In the genomic region with DNA sequence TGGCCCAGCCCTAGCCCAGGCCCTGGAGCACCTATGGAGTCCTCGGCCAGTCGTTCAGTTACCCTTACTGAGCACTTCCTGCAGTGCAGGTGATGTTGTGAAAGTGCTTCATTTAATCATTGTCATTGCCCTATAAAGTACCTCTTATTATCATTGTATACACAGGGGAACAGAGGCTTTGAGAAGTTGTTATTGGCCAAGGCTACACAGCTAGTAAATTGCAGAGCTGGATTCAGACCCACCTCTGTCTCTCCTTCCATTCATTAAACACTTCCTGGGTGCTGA, we compare ENCODE assay signal across 17 cellular contexts. TPM values are rescaled to one million over a fixed set of nuclear protein-coding genes. Genes with fewer than 3 reads are reported as not detected.
DNase-seq lines count a peak whose midpoint lies in the region; ATAC-seq, FAIRE-seq and TF ChIP-seq lines count a peak whose summit lies in the region.
"Had no signal": no experiment of that assay in that cellular context is flagged by ENCODE, and none has a peak within 500 bp of the region (broad histone marks: within the 10 kb centered on the region; RNA-seq: fewer than 3 reads in every experiment).

No MANE protein-coding gene starts in this region.

- H3K9ac ChIP-seq in HepG2 (ENCODE audit: insufficient read depth, low read depth, low read length): no peak overlapping the region
- H3K9ac ChIP-seq: parathyroid adenoma had no signal

- intact Hi-C loops in HepG2 (cut with micrococcal nuclease; ENCODE audit: unreplicated experiment): no loop called here
- intact Hi-C loops in right lobe of liver (cut with DNase I): no loop called here
- intact Hi-C loops in sciatic nerve (cut with DNase I): no loop called here

- BruUV-seq in HepG2 (replicated peaks; lab: Mats Ljungman, UMichigan): no TSS peak

- CTCF ChIA-PET in HepG2 (lab: Yijun Ruan, JAX; ENCODE audit: low intra/inter-chr PET ratio, low total read pairs): no interaction called here

- H3K36me3 Mint-ChIP-seq in activated naive CD8-positive, alpha-beta T cell treated with anti-CD3 and anti-CD28 coated beads, Interleukin-2, amount 50 U/mL, for 24 hours (ENCODE audit: low read depth): peaks cover 45% of the 10 kb centered on the region

- no peak for DNase-seq in HepG2 (ENCODE audit: low spot score)
- DNase-seq in right lobe of liver: no peak
- DNase-seq in NCI-H2029 (lab: John Stamatoyannopoulos, UW): peak; percentile 93
- no peak for DNase-seq in activated naive CD8-positive, alpha-beta T cell treated with anti-CD3 and anti-CD28 coated beads, Interleukin-2, amount 50 U/mL, for 24 hours
- no peak for DNase-seq in sciatic nerve (ENCODE audit: low spot score)
- DNase-seq in H4 (ENCODE audit: low spot score): no peak
- DNase-seq in EL: no peak
- DNase-seq: activated CD4-positive, alpha-beta T cell treated with anti-CD3 and anti-CD28 coated beads, Interleukin-2, amount 50 U/mL, for 48 hours; activated naive CD4-positive, alpha-beta T cell; foreskin melanocyte; GDM1; NCI-H146; SIG-M5 had no signal

- peaks cover 20 to 49% of the 10 kb centered on the region in 2 experiments for H3K36me3 ChIP-seq in HepG2 (replicated peaks in 1 of 2; ENCODE audit: control insufficient read depth in 1 of 2, insufficient read depth in 2 of 2, low read length in 2 of 2)
- H3K36me3 ChIP-seq in right lobe of liver: peaks cover 7 to 48% (median 20%) of the 10 kb centered on the region in 4 donors

- H3K4me3 Mint-ChIP-seq in activated naive CD8-positive, alpha-beta T cell treated with anti-CD3 and anti-CD28 coated beads, Interleukin-2, amount 50 U/mL, for 24 hours: no peak overlapping the region

- peak overlapping the region; percentile 52 for H3K27ac Mint-ChIP-seq in activated naive CD8-positive, alpha-beta T cell treated with anti-CD3 and anti-CD28 coated beads, Interleukin-2, amount 50 U/mL, for 24 hours

- no peak overlapping the region for H2AFZ ChIP-seq in HepG2 (ENCODE audit: low read length)
- H2AFZ ChIP-seq: parathyroid adenoma had no signal

- H3K4me1 Mint-ChIP-seq in activated naive CD8-positive, alpha-beta T cell treated with anti-CD3 and anti-CD28 coated beads, Interleukin-2, amount 50 U/mL, for 24 hours: peaks cover 10% of the 10 kb centered on the region

- no peaks in the 10 kb centered on the region for H3K79me2 ChIP-seq in HepG2 (ENCODE audit: insufficient read depth, low read length)
- H3K79me2 ChIP-seq: parathyroid adenoma had no signal

- H3K4me1 ChIP-seq in HepG2 (ENCODE audit: insufficient read depth, low read length) (0 out of 2 replicates have a peak, but pooled peaks cover 2% of the 10 kb centered on the region), right lobe of liver (no peaks in the 10 kb centered on the region)
- H3K4me1 ChIP-seq: parathyroid adenoma had no signal

- no peak for TF ChIP-seq POLR2A in HepG2 (IDR thresholded peaks at IDR 0.05; ENCODE audit: insufficient read depth in 1 of 2, low read depth in 2 of 2, low read length in 2 of 2)
- no peak for TF ChIP-seq POLR2A in right lobe of liver (IDR thresholded peaks at IDR 0.05)

- no peak for TF ChIP-seq EP300 in HepG2 (IDR thresholded peaks at IDR 0.05; ENCODE audit: low read depth in 2 of 2, low read length in 2 of 2)
- no peak for TF ChIP-seq EP300 in HepG2 (CRISPR knock-in tag; IDR thresholded peaks at IDR 0.05; ENCODE audit: borderline replicate concordance)

- POLR2A ChIA-PET in HepG2 (lab: Yijun Ruan, JAX): interaction anchor here (0.9 to 3.2 kb wide), 3 partner anchors 8 to 15 kb away, joined by 3 to 17 read pairs (median 10); partner anchors contain the start of gene RPL32

- H3K4me2 ChIP-seq in HepG2 (ENCODE audit: low read depth, low read length): no peak overlapping the region

- no peaks in the 10 kb centered on the region for H3K27me3 Mint-ChIP-seq in activated naive CD8-positive, alpha-beta T cell treated with anti-CD3 and anti-CD28 coated beads, Interleukin-2, amount 50 U/mL, for 24 hours

- peaks cover 3% of the 10 kb centered on the region for H4K20me1 ChIP-seq in HepG2 (ENCODE audit: insufficient read depth, low read length)

- TF ChIP-seq RAD21 in HepG2 (CRISPR knock-in tag; IDR thresholded peaks at IDR 0.05): no peak

- ATAC-seq in HepG2: no peak
- no peak for ATAC-seq in right lobe of liver
- ATAC-seq in activated naive CD8-positive, alpha-beta T cell treated with anti-CD3 and anti-CD28 coated beads, Interleukin-2, amount 50 U/mL, for 24 hours: no peak
- ATAC-seq in sciatic nerve: no peak
- no peak for ATAC-seq in GM19395 (IDR thresholded peaks at IDR 0.05; ENCODE audit: unreplicated experiment)

- no peaks in the 10 kb centered on the region for H3K9me3 ChIP-seq in HepG2 (ENCODE audit: low read length)
- no peaks in the 10 kb centered on the region for H3K9me3 ChIP-seq in right lobe of liver
- H3K9me3 ChIP-seq: thoracic aorta had no signal

- WGBS in HepG2 (ENCODE audit: low lambda C conversion rate): 100% methylated on average over 2 of the region's 2 CpGs
- no CpG with 5 or more reads among the region's 2 CpGs for WGBS in right lobe of liver (ENCODE audit: insufficient coverage, low coverage, low lambda C conversion rate, missing lambda C conversion rate)

- no peak for FAIRE-seq in HepG2 (lab: Jason Lieb, UNC)
- FAIRE-seq: GM18507 had no signal

- no peaks in the 10 kb centered on the region; a peak in 1 of 5 replicates for H3K27me3 ChIP-seq in HepG2 (ENCODE audit: control insufficient read depth in 1 of 2, insufficient read depth in 2 of 2, low read length in 2 of 2)
- H3K27me3 ChIP-seq in right lobe of liver: no peaks in the 10 kb centered on the region

- in situ Hi-C loops in HepG2 (cut with HindIII; ENCODE audit: extremely low pct_ligation_motif_present, low pct_unique_long_range_greater_than_20kb): no loop called here

- H3K4me3 ChIP-seq in HepG2 (replicated peaks in 1 of 3; ENCODE audit: insufficient read depth in 1 of 3, low read depth in 2 of 3, low read length in 3 of 3) (no peak overlapping the region), right lobe of liver (no peak overlapping the region)
- H3K4me3 ChIP-seq: thoracic aorta had no signal

- H3K9me3 Mint-ChIP-seq in activated naive CD8-positive, alpha-beta T cell treated with anti-CD3 and anti-CD28 coated beads, Interleukin-2, amount 50 U/mL, for 24 hours: no peaks in the 10 kb centered on the region

- H3K27ac ChIP-seq in HepG2 (ENCODE audit: extremely low read length, insufficient read depth, low read length): no peak overlapping the region
- no peak overlapping the region for H3K27ac ChIP-seq in right lobe of liver
- H3K27ac ChIP-seq: parathyroid adenoma, thoracic aorta had no signal

- TF ChIP-seq CTCF in HepG2 (CRISPR knock-in tag; IDR thresholded peaks at IDR 0.05) (no peak), right lobe of liver (IDR thresholded peaks at IDR 0.05) (no peak)

RNA-seq across cellular contexts. Expression of gene RPL32, which starts 9.8 kb away (rescaled TPM):
- total RNA-seq in HepG2 (2016; rRNA removed; fragmentation: Illumina TruSeq; extraction: Trizol) (1,781 and 2,179 TPM in 2 replicates), right lobe of liver (100 to 1,000 TPM; 322 to 555 (median 472) TPM), sciatic nerve (1,417 TPM)
- 3,269 and 3,354 TPM in 2 replicates for total RNA-seq in HepG2 (2016; cell fraction: cytosol; rRNA removed; fragmentation: Illumina TruSeq; extraction: Trizol; ENCODE audit: low read depth)
- 1,702 and 2,262 TPM in 2 replicates for total RNA-seq in HepG2 (2016; cell fraction: insoluble cytoplasmic fraction; rRNA removed; fragmentation: Illumina TruSeq; extraction: Trizol)
- 4,253 and 4,526 TPM in 2 replicates for total RNA-seq in HepG2 (2016; cell fraction: membrane; rRNA removed; fragmentation: Illumina TruSeq; extraction: Trizol)
- total RNA-seq in HepG2 (2016; cell fraction: nucleus; rRNA removed; fragmentation: Illumina TruSeq; extraction: Trizol): 560 and 609 TPM in 2 replicates
- 2,268 and 2,401 TPM in 2 replicates for polyA plus RNA-seq in HepG2 (2011; rRNA removed)
- 1,778 and 1,795 TPM in 2 replicates for polyA plus RNA-seq in HepG2 (2011; cell fraction: cytosol; rRNA removed)
- 459 and 538 TPM in 2 replicates for polyA plus RNA-seq in HepG2 (2011; cell fraction: nucleus; rRNA removed)
- 2,727 and 3,505 TPM in 2 replicates for polyA plus RNA-seq in HepG2 (2012)
- polyA plus RNA-seq in HepG2 (2016; cell fraction: cytosol; fragmentation: Illumina TruSeq; extraction: Trizol; ENCODE audit: low read depth): 4,453 and 4,819 TPM in 2 replicates
- 2,446 and 2,535 TPM in 2 replicates for polyA plus RNA-seq in HepG2 (2016; cell fraction: insoluble cytoplasmic fraction; fragmentation: Illumina TruSeq; extraction: Trizol; ENCODE audit: low read depth)
- 4,866 and 4,953 TPM in 2 replicates for polyA plus RNA-seq in HepG2 (2016; cell fraction: membrane; fragmentation: Illumina TruSeq; extraction: Trizol; ENCODE audit: low read depth)
- 1,119 and 1,145 TPM in 2 replicates for polyA plus RNA-seq in HepG2 (2016; cell fraction: nucleus; fragmentation: Illumina TruSeq; extraction: Trizol; ENCODE audit: insufficient read depth, low read depth)
- 371 and 1,174 TPM in 2 replicates for polyA minus RNA-seq in HepG2 (2011; rRNA and poly(A)+ RNA removed; ENCODE audit: low replicate concordance)
- 694 and 812 TPM in 2 replicates for polyA minus RNA-seq in HepG2 (2011; cell fraction: cytosol; rRNA and poly(A)+ RNA removed)
- polyA minus RNA-seq in HepG2 (2011; cell fraction: nucleus; rRNA and poly(A)+ RNA removed): 216 and 257 TPM in 2 replicates
- 1,359 and 1,427 TPM in 2 replicates for total RNA-seq in H4 (2014; rRNA removed; shearing (Covaris generic))

RNA-seq across cellular contexts. Expression of gene CAND2, which starts 35.0 kb away (rescaled TPM):
- total RNA-seq in HepG2 (2016; rRNA removed; fragmentation: Illumina TruSeq; extraction: Trizol) (not detected in 2 replicates), right lobe of liver (1 to 10 TPM in 2 of 6 experiments, under 1 TPM in 4; 0.61 to 4.4 (median 0.77) TPM), sciatic nerve (16.8 TPM)
- total RNA-seq in HepG2 (2016; cell fraction: cytosol; rRNA removed; fragmentation: Illumina TruSeq; extraction: Trizol; ENCODE audit: low read depth): not detected in 2 replicates
- total RNA-seq in HepG2 (2016; cell fraction: insoluble cytoplasmic fraction; rRNA removed; fragmentation: Illumina TruSeq; extraction: Trizol): not detected in 2 replicates
- total RNA-seq in HepG2 (2016; cell fraction: membrane; rRNA removed; fragmentation: Illumina TruSeq; extraction: Trizol): not detected in 2 replicates
- not detected in 2 replicates for total RNA-seq in HepG2 (2016; cell fraction: nucleus; rRNA removed; fragmentation: Illumina TruSeq; extraction: Trizol)
- polyA plus RNA-seq in HepG2 (2011; rRNA removed): 0.01 and 0.09 TPM in 2 replicates
- polyA plus RNA-seq in HepG2 (2011; cell fraction: cytosol; rRNA removed): 0.03 TPM in 1 of 2 replicates, not detected in the other
- 0.05 and 0.12 TPM in 2 replicates for polyA plus RNA-seq in HepG2 (2011; cell fraction: nucleus; rRNA removed)
- polyA plus RNA-seq in HepG2 (2012): 0.07 and 0.13 TPM in 2 replicates
- not detected in 2 replicates for polyA plus RNA-seq in HepG2 (2016; cell fraction: cytosol; fragmentation: Illumina TruSeq; extraction: Trizol; ENCODE audit: low read depth)
- not detected in 2 replicates for polyA plus RNA-seq in HepG2 (2016; cell fraction: insoluble cytoplasmic fraction; fragmentation: Illumina TruSeq; extraction: Trizol; ENCODE audit: low read depth)
- polyA plus RNA-seq in HepG2 (2016; cell fraction: membrane; fragmentation: Illumina TruSeq; extraction: Trizol; ENCODE audit: low read depth): not detected in 2 replicates
- polyA plus RNA-seq in HepG2 (2016; cell fraction: nucleus; fragmentation: Illumina TruSeq; extraction: Trizol; ENCODE audit: insufficient read depth, low read depth): not detected in 2 replicates
- polyA minus RNA-seq in HepG2 (2011; rRNA and poly(A)+ RNA removed; ENCODE audit: low replicate concordance): 0.04 and 0.26 TPM in 2 replicates
- not detected in 2 replicates for polyA minus RNA-seq in HepG2 (2011; cell fraction: cytosol; rRNA and poly(A)+ RNA removed)
- 0.12 TPM in 1 of 2 replicates, not detected in the other for polyA minus RNA-seq in HepG2 (2011; cell fraction: nucleus; rRNA and poly(A)+ RNA removed)
- total RNA-seq in H4 (2014; rRNA removed; shearing (Covaris generic)): 0.31 and 0.72 TPM in 2 replicates
